Comparison of ENCODE assay signal across 1 cellular context in the genomic region with DNA sequence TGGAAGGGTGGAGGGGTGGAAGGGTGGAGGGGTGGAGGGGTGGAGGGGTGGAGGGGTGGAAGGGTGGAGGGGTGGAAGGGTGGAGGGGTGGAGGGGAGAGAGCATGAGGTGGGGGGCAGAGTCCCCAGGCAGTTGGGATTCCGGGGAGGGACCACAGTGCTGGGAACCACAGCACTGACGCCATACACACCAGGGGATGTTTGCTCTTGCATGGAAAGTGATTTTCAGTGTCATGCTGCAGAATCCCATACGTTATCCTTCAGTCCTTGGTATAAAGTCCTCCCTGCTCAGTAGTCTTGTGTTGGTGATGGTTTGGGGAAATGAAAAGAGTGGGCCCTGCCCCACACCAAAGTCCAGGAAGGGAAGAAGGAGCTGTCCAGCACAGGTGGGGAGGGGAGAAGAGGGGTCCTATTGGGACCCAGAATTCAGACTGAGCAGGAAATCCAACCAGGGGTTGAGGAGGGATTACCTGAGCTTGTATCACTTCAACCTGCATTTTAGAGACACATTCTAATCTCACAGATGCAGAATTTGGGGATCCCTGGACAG.
A peak's percentile ranks its signal among the peaks of the same experiment; 100 is the strongest.
TF ChIP-seq lines count a peak whose summit lies in the region.

No MANE protein-coding gene starts in this region.

TF ChIP-seq in GM23338, 12 proteins besides CTCF, POLR2A, EP300 and RAD21 (continued from another document):
- TF ChIP-seq, protein P1, sequence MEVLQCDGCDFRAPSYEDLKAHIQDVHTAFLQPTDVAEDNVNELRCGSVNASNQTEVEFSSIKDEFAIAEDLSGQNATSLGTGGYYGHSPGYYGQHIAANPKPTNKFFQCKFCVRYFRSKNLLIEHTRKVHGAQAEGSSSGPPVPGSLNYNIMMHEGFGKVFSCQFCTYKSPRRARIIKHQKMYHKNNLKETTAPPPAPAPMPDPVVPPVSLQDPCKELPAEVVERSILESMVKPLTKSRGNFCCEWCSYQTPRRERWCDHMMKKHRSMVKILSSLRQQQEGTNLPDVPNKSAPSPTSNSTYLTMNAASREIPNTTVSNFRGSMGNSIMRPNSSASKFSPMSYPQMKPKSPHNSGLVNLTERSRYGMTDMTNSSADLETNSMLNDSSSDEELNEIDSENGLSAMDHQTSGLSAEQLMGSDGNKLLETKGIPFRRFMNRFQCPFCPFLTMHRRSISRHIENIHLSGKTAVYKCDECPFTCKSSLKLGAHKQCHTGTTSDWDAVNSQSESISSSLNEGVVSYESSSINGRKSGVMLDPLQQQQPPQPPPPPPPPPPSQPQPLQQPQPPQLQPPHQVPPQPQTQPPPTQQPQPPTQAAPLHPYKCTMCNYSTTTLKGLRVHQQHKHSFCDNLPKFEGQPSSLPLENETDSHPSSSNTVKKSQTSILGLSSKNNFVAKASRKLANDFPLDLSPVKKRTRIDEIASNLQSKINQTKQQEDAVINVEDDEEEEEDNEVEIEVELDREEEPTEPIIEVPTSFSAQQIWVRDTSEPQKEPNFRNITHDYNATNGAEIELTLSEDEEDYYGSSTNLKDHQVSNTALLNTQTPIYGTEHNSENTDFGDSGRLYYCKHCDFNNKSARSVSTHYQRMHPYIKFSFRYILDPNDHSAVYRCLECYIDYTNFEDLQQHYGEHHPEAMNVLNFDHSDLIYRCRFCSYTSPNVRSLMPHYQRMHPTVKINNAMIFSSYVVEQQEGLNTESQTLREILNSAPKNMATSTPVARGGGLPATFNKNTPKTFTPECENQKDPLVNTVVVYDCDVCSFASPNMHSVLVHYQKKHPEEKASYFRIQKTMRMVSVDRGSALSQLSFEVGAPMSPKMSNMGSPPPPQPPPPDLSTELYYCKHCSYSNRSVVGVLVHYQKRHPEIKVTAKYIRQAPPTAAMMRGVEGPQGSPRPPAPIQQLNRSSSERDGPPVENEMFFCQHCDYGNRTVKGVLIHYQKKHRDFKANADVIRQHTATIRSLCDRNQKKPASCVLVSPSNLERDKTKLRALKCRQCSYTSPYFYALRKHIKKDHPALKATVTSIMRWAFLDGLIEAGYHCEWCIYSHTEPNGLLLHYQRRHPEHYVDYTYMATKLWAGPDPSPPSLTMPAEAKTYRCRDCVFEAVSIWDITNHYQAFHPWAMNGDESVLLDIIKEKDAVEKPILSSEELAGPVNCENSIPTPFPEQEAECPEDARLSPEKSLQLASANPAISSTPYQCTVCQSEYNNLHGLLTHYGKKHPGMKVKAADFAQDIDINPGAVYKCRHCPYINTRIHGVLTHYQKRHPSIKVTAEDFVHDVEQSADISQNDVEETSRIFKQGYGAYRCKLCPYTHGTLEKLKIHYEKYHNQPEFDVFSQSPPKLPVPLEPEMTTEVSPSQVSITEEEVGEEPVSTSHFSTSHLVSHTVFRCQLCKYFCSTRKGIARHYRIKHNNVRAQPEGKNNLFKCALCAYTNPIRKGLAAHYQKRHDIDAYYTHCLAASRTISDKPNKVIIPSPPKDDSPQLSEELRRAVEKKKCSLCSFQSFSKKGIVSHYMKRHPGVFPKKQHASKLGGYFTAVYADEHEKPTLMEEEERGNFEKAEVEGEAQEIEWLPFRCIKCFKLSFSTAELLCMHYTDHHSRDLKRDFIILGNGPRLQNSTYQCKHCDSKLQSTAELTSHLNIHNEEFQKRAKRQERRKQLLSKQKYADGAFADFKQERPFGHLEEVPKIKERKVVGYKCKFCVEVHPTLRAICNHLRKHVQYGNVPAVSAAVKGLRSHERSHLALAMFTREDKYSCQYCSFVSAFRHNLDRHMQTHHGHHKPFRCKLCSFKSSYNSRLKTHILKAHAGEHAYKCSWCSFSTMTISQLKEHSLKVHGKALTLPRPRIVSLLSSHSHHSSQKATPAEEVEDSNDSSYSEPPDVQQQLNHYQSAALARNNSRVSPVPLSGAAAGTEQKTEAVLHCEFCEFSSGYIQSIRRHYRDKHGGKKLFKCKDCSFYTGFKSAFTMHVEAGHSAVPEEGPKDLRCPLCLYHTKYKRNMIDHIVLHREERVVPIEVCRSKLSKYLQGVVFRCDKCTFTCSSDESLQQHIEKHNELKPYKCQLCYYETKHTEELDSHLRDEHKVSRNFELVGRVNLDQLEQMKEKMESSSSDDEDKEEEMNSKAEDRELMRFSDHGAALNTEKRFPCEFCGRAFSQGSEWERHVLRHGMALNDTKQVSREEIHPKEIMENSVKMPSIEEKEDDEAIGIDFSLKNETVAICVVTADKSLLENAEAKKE (CRISPR knock-in tag; IDR thresholded peaks at IDR 0.05) = no peak
- TF ChIP-seq, protein P2, sequence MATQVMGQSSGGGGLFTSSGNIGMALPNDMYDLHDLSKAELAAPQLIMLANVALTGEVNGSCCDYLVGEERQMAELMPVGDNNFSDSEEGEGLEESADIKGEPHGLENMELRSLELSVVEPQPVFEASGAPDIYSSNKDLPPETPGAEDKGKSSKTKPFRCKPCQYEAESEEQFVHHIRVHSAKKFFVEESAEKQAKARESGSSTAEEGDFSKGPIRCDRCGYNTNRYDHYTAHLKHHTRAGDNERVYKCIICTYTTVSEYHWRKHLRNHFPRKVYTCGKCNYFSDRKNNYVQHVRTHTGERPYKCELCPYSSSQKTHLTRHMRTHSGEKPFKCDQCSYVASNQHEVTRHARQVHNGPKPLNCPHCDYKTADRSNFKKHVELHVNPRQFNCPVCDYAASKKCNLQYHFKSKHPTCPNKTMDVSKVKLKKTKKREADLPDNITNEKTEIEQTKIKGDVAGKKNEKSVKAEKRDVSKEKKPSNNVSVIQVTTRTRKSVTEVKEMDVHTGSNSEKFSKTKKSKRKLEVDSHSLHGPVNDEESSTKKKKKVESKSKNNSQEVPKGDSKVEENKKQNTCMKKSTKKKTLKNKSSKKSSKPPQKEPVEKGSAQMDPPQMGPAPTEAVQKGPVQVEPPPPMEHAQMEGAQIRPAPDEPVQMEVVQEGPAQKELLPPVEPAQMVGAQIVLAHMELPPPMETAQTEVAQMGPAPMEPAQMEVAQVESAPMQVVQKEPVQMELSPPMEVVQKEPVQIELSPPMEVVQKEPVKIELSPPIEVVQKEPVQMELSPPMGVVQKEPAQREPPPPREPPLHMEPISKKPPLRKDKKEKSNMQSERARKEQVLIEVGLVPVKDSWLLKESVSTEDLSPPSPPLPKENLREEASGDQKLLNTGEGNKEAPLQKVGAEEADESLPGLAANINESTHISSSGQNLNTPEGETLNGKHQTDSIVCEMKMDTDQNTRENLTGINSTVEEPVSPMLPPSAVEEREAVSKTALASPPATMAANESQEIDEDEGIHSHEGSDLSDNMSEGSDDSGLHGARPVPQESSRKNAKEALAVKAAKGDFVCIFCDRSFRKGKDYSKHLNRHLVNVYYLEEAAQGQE (IDR thresholded peaks at IDR 0.05; ENCODE audit: unreplicated experiment) = peak; percentile 70
- TF ChIP-seq POLR2AphosphoS5 (IDR thresholded peaks at IDR 0.05; ENCODE audit: low read depth) = no peak
